Comparison of ENCODE assay signal across 8 cellular contexts in the genomic region with DNA sequence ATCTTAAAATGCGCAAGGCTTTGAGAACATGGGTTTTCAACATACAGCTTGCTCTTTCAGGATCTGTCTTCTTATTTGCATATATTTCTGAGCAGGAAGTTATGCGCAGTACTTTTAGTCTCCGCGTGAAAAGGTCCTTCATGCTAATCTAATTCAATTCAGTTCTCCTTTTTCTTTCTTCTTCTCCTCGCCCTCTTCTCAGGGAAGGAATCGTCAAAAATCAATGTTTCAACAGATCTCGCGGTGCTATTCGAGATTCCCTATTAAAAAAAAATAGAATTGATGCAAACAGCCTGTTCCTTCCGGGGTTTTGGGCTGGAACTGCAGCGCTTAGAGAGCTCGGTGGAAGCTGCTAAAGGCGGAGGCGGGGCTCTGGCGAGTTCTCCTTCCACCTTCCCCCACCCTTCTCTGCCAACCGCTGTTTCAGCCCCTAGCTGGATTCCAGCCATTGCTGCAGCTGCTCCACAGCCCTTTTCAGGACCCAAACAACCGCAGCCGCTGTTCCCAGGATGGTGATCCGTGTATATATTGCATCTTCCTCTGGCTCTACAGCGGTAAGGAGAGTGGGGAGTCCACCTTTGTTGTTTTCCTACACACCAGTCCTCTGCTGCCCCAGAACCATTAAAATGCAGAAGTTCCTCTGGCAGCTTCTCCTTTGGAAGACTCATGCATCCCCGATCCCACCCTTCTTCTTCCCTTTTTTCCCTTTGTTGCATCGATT. TPM values are rescaled to one million over a fixed set of nuclear protein-coding genes. Genes with fewer than 3 reads are reported as not detected.
A peak's percentile ranks its signal among the peaks of the same experiment; 100 is the strongest.
DNase-seq lines count a peak whose midpoint lies in the region; ATAC-seq, FAIRE-seq and TF ChIP-seq lines count a peak whose summit lies in the region.

A gene with protein sequence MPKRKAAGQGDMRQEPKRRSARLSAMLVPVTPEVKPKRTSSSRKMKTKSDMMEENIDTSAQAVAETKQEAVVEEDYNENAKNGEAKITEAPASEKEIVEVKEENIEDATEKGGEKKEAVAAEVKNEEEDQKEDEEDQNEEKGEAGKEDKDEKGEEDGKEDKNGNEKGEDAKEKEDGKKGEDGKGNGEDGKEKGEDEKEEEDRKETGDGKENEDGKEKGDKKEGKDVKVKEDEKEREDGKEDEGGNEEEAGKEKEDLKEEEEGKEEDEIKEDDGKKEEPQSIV (minus strand): TSS at position 222 of the 721 bp plus-strand sequence. CDS start 80,364 bp downstream, outside the sequence.
A gene (plus strand): TSS at position 411 of the 721 bp plus-strand sequence. CDS start 99 bp downstream, at position 510.

- H3K4me3 ChIP-seq in right atrium auricular region = peak within 1 kb of the TSS; percentile 52 to 58
- peak within 1 kb of the TSS; percentile 43 to 46 for H3K4me3 ChIP-seq in prostate gland

- in situ Hi-C loops in KBM-7 (cut with MboI; ENCODE audit: low pct_unique_long_range_greater_than_20kb, low sequenced_read_pairs) = no loop called here

- H3K4me1 ChIP-seq in right atrium auricular region (no peaks in the 10 kb centered on the region), prostate gland (replicated peaks) (no peaks in the 10 kb centered on the region)

- H3K27ac Mint-ChIP-seq in T-cell = peak within 1 kb of the TSS; percentile 92 to 97

- no peak for TF ChIP-seq POLR2A in prostate gland (IDR thresholded peaks at IDR 0.05)

- intact Hi-C loops in prostate gland (cut with DNase I) = loop anchor here (10.0 kb wide), 1 partner anchor 63 kb away; no protein-coding TSS in a partner anchor

- H3K4me3 Mint-ChIP-seq in T-cell = peak within 1 kb of the TSS; percentile 83 to 93 (median 88)

- no peaks in the 10 kb centered on the region for H3K27me3 Mint-ChIP-seq in T-cell

- WGBS in prostate gland = under 1% methylated on average over 21 of the region's 22 CpGs

- POLR2A ChIA-PET in T-cell (lab: Charles Lee) = interaction anchor here in 1 of 2 donors (0.6 to 0.9 kb wide), 2 partner anchors 393 to 445 kb away, joined by 4 read pairs; no protein-coding TSS in a partner anchor

- no peaks in the 10 kb centered on the region for H3K36me3 ChIP-seq in right atrium auricular region
- H3K36me3 ChIP-seq in prostate gland = no peaks in the 10 kb centered on the region

- TF ChIP-seq CTCF in right atrium auricular region (IDR thresholded peaks at IDR 0.05) = no peak
- no peak for TF ChIP-seq CTCF in prostate gland (IDR thresholded peaks at IDR 0.05)

- FAIRE-seq in urothelium cell line (lab: Jason Lieb, UNC) = no peak

- H3K27ac ChIP-seq in right atrium auricular region (peak within 1 kb of the TSS; percentile 64 to 78), prostate gland (peak within 1 kb of the TSS; percentile 65 to 75)

- ATAC-seq in GM21529 (IDR thresholded peaks at IDR 0.05; ENCODE audit: unreplicated experiment) (peak; percentile 91), T-cell (replicated peaks in 1 of 4) (peak; percentile 97 to 98 (median 98))

- peaks cover 17% of the 10 kb centered on the region for H3K36me3 Mint-ChIP-seq in T-cell

- H3K9me3 ChIP-seq in right atrium auricular region (no peaks in the 10 kb centered on the region), prostate gland (no peaks in the 10 kb centered on the region)

- no peaks in the 10 kb centered on the region for H3K27me3 ChIP-seq in right atrium auricular region
- no peaks in the 10 kb centered on the region for H3K27me3 ChIP-seq in prostate gland (replicated peaks; ENCODE audit: insufficient read depth)

- CTCF ChIA-PET in T-cell (lab: Charles Lee) = interaction anchor here (0.5 to 1.2 kb wide), 7 partner anchors 8 to 1756 kb away, joined by 3 to 5 read pairs (median 3); no protein-coding TSS in a partner anchor

- no peaks in the 10 kb centered on the region for H3K9me3 Mint-ChIP-seq in T-cell

- DNase-seq in DMS53 (lab: John Stamatoyannopoulos, UW) (peak; percentile 92), KBM-7 (peak; percentile 97), T-cell (peak; percentile 41 to 78 (median 65)), amygdala (lab: John Stamatoyannopoulos, UW) (peak in 55 of 56 donors; percentile 5 to 71 (median 39)), right atrium auricular region (ENCODE audit: low spot score) (peak; percentile 76), prostate gland (ENCODE audit: low spot score) (peak; percentile 64), urothelium cell line (ENCODE audit: low spot score) (peak; percentile 78)

- H3K4me1 Mint-ChIP-seq in T-cell = peaks cover 36 to 63% (median 53%) of the 10 kb centered on the region in 3 donors

RNA-seq across cellular contexts. Expression of the first gene that starts in this region (rescaled TPM):
- total RNA-seq in T-cell = 1 to 10 TPM in 4 of 5 donors, under 1 TPM in 1; 0.92 to 3.3 (median 2.3) TPM
- total RNA-seq in right atrium auricular region = 1 to 10 TPM; 1.2 to 3.6 TPM
- total RNA-seq in prostate gland = 10 to 100 TPM in 1 of 2 donors, 1 to 10 TPM in 1; 5.6 to 63.5 TPM

RNA-seq across cellular contexts. Expression of the second gene that starts in this region (rescaled TPM):
- total RNA-seq in T-cell = 10 to 100 TPM; 55.0 to 78.2 (median 60.7) TPM
- 10 to 100 TPM; 57.5 to 62.0 TPM for total RNA-seq in right atrium auricular region
- total RNA-seq in prostate gland = 100 to 1,000 TPM; 108 to 181 TPM

Comparison
In these comparisons a context has a peak if more than half of its experiments do, and no peak if none do; other contexts are left out.
1. Peak in every context shown above with its lines: DNase-seq, ATAC-seq, H3K4me3 ChIP-seq and H3K27ac ChIP-seq.
2. DNase-seq: peak in every context shown above with its lines; median percentile 97 in KBM-7; 92 in DMS53; 78 in urothelium cell line; 76 in right atrium auricular region; 65 in T-cell; 64 in prostate gland; 39 in amygdala.